Comparison of ENCODE assay signal across 8 cellular contexts in the genomic region with DNA sequence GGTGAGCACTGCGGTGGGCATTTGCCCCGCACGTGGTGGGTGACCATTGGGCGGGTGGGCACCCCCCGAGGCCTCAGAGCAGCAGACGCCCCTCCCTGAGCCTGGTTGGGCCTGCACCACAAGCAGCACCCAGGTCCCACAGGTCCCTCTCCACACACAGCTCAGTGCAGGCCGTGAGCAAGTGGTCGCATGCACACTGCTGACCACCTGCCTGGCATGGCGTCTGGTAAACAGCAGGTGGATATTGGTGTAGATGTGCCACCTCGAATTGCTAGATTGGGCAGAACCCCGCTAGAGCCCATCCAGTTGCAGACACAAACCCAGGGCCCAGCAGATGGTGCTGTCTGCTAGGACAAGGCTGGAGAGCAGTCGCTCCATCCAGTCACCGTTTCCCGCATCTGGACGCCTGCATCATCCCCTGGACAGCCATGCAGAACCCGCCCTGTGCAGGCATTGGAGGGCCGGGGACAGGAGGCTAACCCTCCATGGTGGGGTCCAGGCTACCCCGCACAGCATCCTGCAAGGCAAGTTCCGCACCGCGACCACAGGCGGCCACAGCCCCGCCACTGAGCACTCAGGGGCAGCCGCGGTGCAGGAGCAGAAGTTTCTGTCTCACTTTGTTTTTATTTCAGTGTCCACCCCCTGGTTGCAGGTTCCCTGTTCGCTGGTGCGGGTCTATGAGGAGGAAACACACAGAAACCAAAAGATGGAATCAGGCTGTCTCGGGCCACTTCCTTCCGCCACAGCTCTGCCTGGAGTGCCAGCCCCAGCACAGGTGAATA. TPM values are rescaled to one million over a fixed set of nuclear protein-coding genes. Genes with fewer than 3 reads are reported as not detected.
DNase-seq lines count a peak whose midpoint lies in the region; ATAC-seq and TF ChIP-seq lines count a peak whose summit lies in the region.

No MANE protein-coding gene starts in this region.

- peak overlapping the region in 4 of 10 experiments; percentile 13 to 42 (median 30); a peak in 3 of 20 replicates for H3K4me3 ChIP-seq in BLaER1 treated with 17β-estradiol and CSF1 and Interleukin-3, amounts not matched to agents 10 nM and 100 nM
- H3K4me3 ChIP-seq in Karpas-422 (ENCODE audit: low read length) (peak overlapping the region; percentile 56; the same call in 1 of the 2 replicates), astrocyte of the cerebellum (ENCODE audit: low read depth, low read length) (no peak overlapping the region)

- ATAC-seq in GM18909 (IDR thresholded peaks at IDR 0.05; ENCODE audit: poor library complexity, unreplicated experiment) = peak; percentile 56
- ATAC-seq in HG03175 (IDR thresholded peaks at IDR 0.05; ENCODE audit: unreplicated experiment) = no peak

- 0 out of 22 replicates have a peak overlapping the region, but pooled peaks of 2 of the 11 experiments have one; percentile 3 to 37 for H3K9ac ChIP-seq in BLaER1 treated with 17β-estradiol and CSF1 and Interleukin-3, amounts not matched to agents 10 nM and 100 nM
- peak overlapping the region; percentile 53 for H3K9ac ChIP-seq in Karpas-422 (ENCODE audit: low read length)

- peak overlapping the region; percentile 72 to 96 (median 78) for H3K4me2 ChIP-seq in BLaER1 treated with 17β-estradiol and CSF1 and Interleukin-3, amounts not matched to agents 10 nM and 100 nM
- peak overlapping the region; percentile 55 for H3K4me2 ChIP-seq in Karpas-422 (ENCODE audit: low read depth, low read length, poor library complexity, severe bottlenecking)

- peaks cover 29 to 32% (median 31%) of the 10 kb centered on the region in 10 experiments for H3K4me1 ChIP-seq in BLaER1 treated with 17β-estradiol and CSF1 and Interleukin-3, amounts not matched to agents 10 nM and 100 nM
- 0 out of 2 replicates have a peak, but pooled peaks cover 4% of the 10 kb centered on the region for H3K4me1 ChIP-seq in Karpas-422 (ENCODE audit: low read length)

- in situ Hi-C loops in astrocyte of the cerebellum (cut with HindIII; ENCODE audit: low sequenced_read_pairs) = no loop called here

- H3K27me3 ChIP-seq in BLaER1 treated with 17β-estradiol and CSF1 and Interleukin-3, amounts not matched to agents 10 nM and 100 nM = peaks cover 0 to 16% (median 10%) of the 10 kb centered on the region in 11 experiments; a peak in 10 of 22 replicates
- no peaks in the 10 kb centered on the region for H3K27me3 ChIP-seq in Karpas-422 (ENCODE audit: low read length)

- DNase-seq in Karpas-422 (peak; percentile 85), T-helper 2 cell (peak in 4 of 5 experiments; percentile 18 to 57 (median 47)), astrocyte of the cerebellum (ENCODE audit: low read depth) (no peak), iris pigment epithelial cell (ENCODE audit: low read depth) (peak; percentile 63)
- DNase-seq in stimulated activated CD4-positive, alpha-beta T cell treated with anti-CD3 and anti-CD28 coated beads, Interleukin-1b, Interleukin-23, amount 100 ng/mL, for 48 hours = peak; percentile 72

- H4K20me1 ChIP-seq in BLaER1 treated with 17β-estradiol and CSF1 and Interleukin-3, amounts not matched to agents 10 nM and 100 nM = peaks cover 0 to 19% (median 0%) of the 10 kb centered on the region in 11 experiments; a peak in 4 of 22 replicates
- no peaks in the 10 kb centered on the region for H4K20me1 ChIP-seq in Karpas-422 (ENCODE audit: insufficient read depth, low read depth, low read length)

- no peaks in the 10 kb centered on the region for H3K9me2 ChIP-seq in Karpas-422 (replicated peaks; ENCODE audit: insufficient read depth, low read length)

- no peaks in the 10 kb centered on the region for H3K79me2 ChIP-seq in Karpas-422 (ENCODE audit: low read length)

- H3K36me3 ChIP-seq in BLaER1 treated with 17β-estradiol and CSF1 and Interleukin-3, amounts not matched to agents 10 nM and 100 nM = no peaks in the 10 kb centered on the region
- peaks cover 8% of the 10 kb centered on the region; the same call in 1 of the 2 replicates for H3K36me3 ChIP-seq in Karpas-422 (ENCODE audit: insufficient read depth, low read length)

- H3K9me3 ChIP-seq in BLaER1 treated with 17β-estradiol and CSF1 and Interleukin-3, amounts not matched to agents 10 nM and 100 nM (replicated peaks in 1 of 11) = peaks cover 0 to 18% (median 14%) of the 10 kb centered on the region in 11 experiments; a peak in 15 of 22 replicates
- H3K9me3 ChIP-seq in Karpas-422 (ENCODE audit: low read length) = peaks cover 11% of the 10 kb centered on the region

- TF ChIP-seq CTCF in astrocyte of the cerebellum (IDR thresholded peaks at IDR 0.05; ENCODE audit: low read depth, low read length, missing control alignments) = peak; percentile 63

- no peak overlapping the region for H3K27ac ChIP-seq in BLaER1 treated with 17β-estradiol and CSF1 and Interleukin-3, amounts not matched to agents 10 nM and 100 nM
- H3K27ac ChIP-seq in Karpas-422 (ENCODE audit: low read length) = no peak overlapping the region

- H2AFZ ChIP-seq in Karpas-422 (ENCODE audit: low read length) = peak overlapping the region; percentile 70; the same call in 1 of the 2 replicates

RNA-seq across cellular contexts. Expression of gene RIMBP2, which starts 45.6 kb away (rescaled TPM):
- total RNA-seq in Karpas-422 (2014; rRNA removed; shearing (Covaris generic); ENCODE audit: low replicate concordance) = not detected in 2 replicates
